In genomic region chr10:14356921-14357320, GRCh38 we compare ENCODE assay signal across 25 cellular contexts. TPM values are rescaled to one million over a fixed set of nuclear protein-coding genes. Genes with fewer than 3 reads are reported as not detected.
DNase-seq lines count a peak whose midpoint lies in the region; ATAC-seq, FAIRE-seq and TF ChIP-seq lines count a peak whose summit lies in the region.
"Had no signal": no experiment of that assay in that cellular context is flagged by ENCODE, and none has a peak within 500 bp of the region (broad histone marks: within the 10 kb centered on the region; RNA-seq: fewer than 3 reads in every experiment).

No MANE protein-coding gene starts in this region.

- no peaks in the 10 kb centered on the region for H3K36me3 ChIP-seq in esophagus muscularis mucosa
- H3K36me3 ChIP-seq: heart right ventricle, thyroid gland had no signal

- peak; percentile 89 for FAIRE-seq in RCC 7860 (lab: Jason Lieb, UNC)
- FAIRE-seq: GM18507, islet of Langerhans had no signal

- H3K4me3 ChIP-seq in esophagus muscularis mucosa (no peak overlapping the region), retinal pigment epithelial cell (ENCODE audit: low read length) (no peak overlapping the region)
- H3K4me3 ChIP-seq: heart right ventricle, PC-9, SK-N-MC, thyroid gland had no signal

- no peak for ATAC-seq in GM18517 (IDR thresholded peaks at IDR 0.05; ENCODE audit: unreplicated experiment)
- ATAC-seq in activated CD4-positive, CD25-positive, alpha-beta regulatory T cell treated with anti-CD3 and anti-CD28 coated beads, Interleukin-2, amount 50 U/mL, for 24 hours = no peak
- ATAC-seq: heart right ventricle had no signal

- H3K27ac ChIP-seq in esophagus muscularis mucosa (replicated peaks in 1 of 4) = no peak overlapping the region
- H3K27ac ChIP-seq: C4-2B, epithelial cell of prostate, heart right ventricle, PC-9, SK-N-MC, thyroid gland had no signal

- TF ChIP-seq POLR2A in esophagus muscularis mucosa (IDR thresholded peaks at IDR 0.05; ENCODE audit: low read depth) = no peak

- no peaks in the 10 kb centered on the region for H3K4me1 ChIP-seq in esophagus muscularis mucosa
- H3K4me1 ChIP-seq: heart right ventricle, thyroid gland had no signal

- whole genome bisulfite sequencing in esophagus muscularis mucosa = 86% methylated on average over 3 of the region's 3 CpGs

- TF ChIP-seq CTCF in esophagus muscularis mucosa (IDR thresholded peaks at IDR 0.05) (no peak), retinal pigment epithelial cell (conservative IDR thresholded peaks at IDR 0.05; ENCODE audit: low read depth, low read length) (no peak)

- H3K27me3 ChIP-seq in esophagus muscularis mucosa = no peaks in the 10 kb centered on the region
- H3K27me3 ChIP-seq: thyroid gland had no signal

- no peak for TF ChIP-seq EP300 in esophagus muscularis mucosa (IDR thresholded peaks at IDR 0.05)

- intact Hi-C loops in esophagus muscularis mucosa (cut with DNase I) = no loop called here

- H3K9me3 ChIP-seq in esophagus muscularis mucosa = no peaks in the 10 kb centered on the region
- H3K9me3 ChIP-seq: heart right ventricle, thyroid gland had no signal

- DNase-seq in GM04503 (ENCODE audit: low read depth) (peak; percentile 29), RCC 7860 (ENCODE audit: low spot score) (peak; percentile 57), esophagus muscularis mucosa (ENCODE audit: extremely low spot score) (peak; percentile 29), retinal pigment epithelial cell (ENCODE audit: low read depth) (peak; percentile 84)
- DNase-seq in activated CD8-positive, alpha-beta memory T cell treated with anti-CD3 and anti-CD28 coated beads for 24 hours = no peak
- DNase-seq in stimulated activated CD4-positive, alpha-beta T cell treated with anti-CD3 and anti-CD28 coated beads, Interleukin-15, amount 100 ng/mL, for 24 hours = no peak
- DNase-seq: activated CD4-positive, alpha-beta T cell treated with anti-CD3 and anti-CD28 coated beads, Interleukin-2, amount 10 ng/mL, durations not matched to agents 24 days and 14 days; activated CD8-positive, alpha-beta memory T cell treated with anti-CD3 and anti-CD28 coated beads, Interleukin-2, amount 50 U/mL, for 48 hours; anterior cingulate cortex; cortex of kidney; GOT3; heart right ventricle; mesenchymal stem cell; NCI-H1417 treated with DMSO at 0.1 percent for 48 hours; NCI-H748 treated with DMSO at 0.1 percent for 48 hours; PC-9; stimulated activated CD4-positive, alpha-beta T cell treated with anti-CD3 and anti-CD28 coated beads, Interleukin-12 subunit alpha, Interleukin-12 subunit beta, amount 100 ng/mL, for 4 hours; thyroid gland had no signal

RNA-seq across cellular contexts. Expression of gene FRMD4A, which starts 26.2 kb away (rescaled TPM):
- 10 to 100 TPM; 17.0 to 28.8 (median 21.8) TPM for total RNA-seq in esophagus muscularis mucosa

Comparison
In these comparisons a context has a peak if more than half of its experiments do, and no peak if none do; other contexts are left out.
1. DNase-seq: peak in GM04503 (single experiment), RCC 7860 (single experiment), esophagus muscularis mucosa (single experiment) and retinal pigment epithelial cell (single experiment); none in activated CD8-positive, alpha-beta memory T cell treated with anti-CD3 and anti-CD28 coated beads for 24 hours (single experiment) and stimulated activated CD4-positive, alpha-beta T cell treated with anti-CD3 and anti-CD28 coated beads, Interleukin-15, amount 100 ng/mL, for 24 hours (single experiment).